Comparison of ENCODE assay signal across 1 cellular context in genomic region chr6:3415490-3415889, GRCh38.
TF ChIP-seq lines count a peak whose summit lies in the region.

No MANE protein-coding gene starts in this region.

TF ChIP-seq in WTC11, 78 proteins besides CTCF, POLR2A, EP300 and RAD21 (continued from another document):
- no peak for TF ChIP-seq MXD4 (CRISPR knock-in tag; IDR thresholded peaks at IDR 0.05; ENCODE audit: borderline replicate concordance)
- TF ChIP-seq ZNF512 (CRISPR knock-in tag; IDR thresholded peaks at IDR 0.05; ENCODE audit: borderline replicate concordance): no peak
- TF ChIP-seq CBFB (CRISPR knock-in tag; IDR thresholded peaks at IDR 0.05; ENCODE audit: low read depth): no peak
- TF ChIP-seq TEAD4 (CRISPR knock-in tag; IDR thresholded peaks at IDR 0.05): no peak
